1 cellular context compared by ENCODE assay signal in the genomic region with DNA sequence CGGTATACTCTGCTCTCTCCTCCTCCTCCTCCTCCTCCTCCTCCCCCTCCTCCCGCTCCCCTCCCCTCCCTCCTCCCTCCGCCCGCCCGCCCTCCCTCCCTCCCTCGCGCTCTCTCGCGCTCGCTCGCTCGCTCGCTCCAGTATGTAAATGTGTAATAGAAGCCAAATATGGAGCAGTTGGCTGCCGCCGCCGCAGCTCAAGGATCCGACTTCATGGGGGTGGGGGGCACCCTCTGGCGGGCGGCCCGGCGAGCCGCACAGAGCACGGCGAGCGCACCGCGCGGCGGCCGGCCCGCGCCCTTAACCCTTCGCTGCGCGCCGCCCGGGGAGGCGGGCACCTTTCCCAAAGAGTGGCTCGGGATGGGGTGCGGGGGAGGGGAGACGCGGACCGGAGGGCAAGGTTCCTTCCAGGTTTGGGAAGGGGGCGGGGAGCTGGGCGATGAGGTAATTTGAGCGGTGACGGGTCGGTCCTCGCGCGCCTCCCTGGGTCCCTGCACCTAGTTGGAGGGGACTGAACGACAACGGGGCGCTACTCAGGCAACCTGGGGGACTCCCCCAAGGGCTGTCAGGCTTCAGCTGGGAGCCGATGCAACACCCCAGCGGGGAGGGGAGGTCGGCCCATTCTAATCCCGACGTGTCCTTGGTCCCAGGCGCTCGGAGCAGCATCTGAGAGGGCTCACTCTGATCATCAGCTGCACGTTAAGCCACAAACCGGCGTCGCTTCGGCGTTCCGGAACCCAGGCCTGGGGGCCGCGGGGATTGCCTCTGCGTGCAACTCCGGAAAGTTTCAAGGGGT.
TF ChIP-seq lines count a peak whose summit lies in the region.

No MANE protein-coding gene starts in this region.

TF ChIP-seq in IMR-90, 13 proteins besides CTCF, POLR2A, EP300 and RAD21:
- TF ChIP-seq FOS (IDR thresholded peaks at IDR 0.05; ENCODE audit: low read depth, low read length) = no peak
- TF ChIP-seq, protein P1, sequence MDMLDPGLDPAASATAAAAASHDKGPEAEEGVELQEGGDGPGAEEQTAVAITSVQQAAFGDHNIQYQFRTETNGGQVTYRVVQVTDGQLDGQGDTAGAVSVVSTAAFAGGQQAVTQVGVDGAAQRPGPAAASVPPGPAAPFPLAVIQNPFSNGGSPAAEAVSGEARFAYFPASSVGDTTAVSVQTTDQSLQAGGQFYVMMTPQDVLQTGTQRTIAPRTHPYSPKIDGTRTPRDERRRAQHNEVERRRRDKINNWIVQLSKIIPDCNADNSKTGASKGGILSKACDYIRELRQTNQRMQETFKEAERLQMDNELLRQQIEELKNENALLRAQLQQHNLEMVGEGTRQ (IDR thresholded peaks at IDR 0.05; ENCODE audit: low read depth, low read length) = no peak
- TF ChIP-seq MXI1 (IDR thresholded peaks at IDR 0.05; ENCODE audit: borderline replicate concordance, low read depth, low read length) = peak; percentile 29; the same call in 1 of the 2 replicates
- peak; percentile 64 for TF ChIP-seq SMC3 (IDR thresholded peaks at IDR 0.05; ENCODE audit: low read depth, low read length)
- no peak for TF ChIP-seq CHD1 (IDR thresholded peaks at IDR 0.05; ENCODE audit: low read depth, low read length)
- TF ChIP-seq ELK1 (IDR thresholded peaks at IDR 0.05; ENCODE audit: borderline replicate concordance, low read depth, low read length) = no peak
- peak; percentile 67; the same call in 1 of the 2 replicates for TF ChIP-seq MAZ (IDR thresholded peaks at IDR 0.05; ENCODE audit: borderline replicate concordance, low read depth, low read length)
